Comparison of ENCODE assay signal across 1 cellular context in the genomic region with DNA sequence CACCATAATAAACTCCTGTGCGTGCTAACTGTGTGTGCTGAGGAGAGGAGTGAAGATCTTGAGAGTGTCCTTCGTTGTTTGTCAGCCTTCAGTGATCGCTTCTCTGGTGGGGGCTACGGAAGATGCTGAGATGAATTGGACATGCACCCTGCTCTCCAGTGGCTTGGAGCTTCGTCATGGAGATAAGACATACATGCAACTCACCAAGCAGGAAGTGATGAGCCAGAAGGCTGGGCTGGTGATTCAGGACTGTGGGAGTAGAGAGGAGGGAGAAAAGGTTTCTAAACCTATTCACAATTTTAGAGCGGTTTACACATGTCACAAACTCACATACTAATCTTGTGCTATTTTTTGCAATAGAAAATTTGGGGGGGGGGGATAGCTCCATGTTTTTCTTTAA.
TF ChIP-seq lines count a peak whose summit lies in the region.

No MANE protein-coding gene starts in this region.

TF ChIP-seq in endothelial cell of umbilical vein, 7 proteins besides CTCF, POLR2A, EP300 and RAD21 (continued from another document):
- no peak for TF ChIP-seq EZH2 (IDR thresholded peaks at IDR 0.05; ENCODE audit: borderline replicate concordance, low read depth, low read length, severe bottlenecking)
- TF ChIP-seq, protein P1, sequence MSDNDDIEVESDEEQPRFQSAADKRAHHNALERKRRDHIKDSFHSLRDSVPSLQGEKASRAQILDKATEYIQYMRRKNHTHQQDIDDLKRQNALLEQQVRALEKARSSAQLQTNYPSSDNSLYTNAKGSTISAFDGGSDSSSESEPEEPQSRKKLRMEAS (IDR thresholded peaks at IDR 0.05; ENCODE audit: insufficient read depth, insufficient read length), result no peak
- TF ChIP-seq JUN (IDR thresholded peaks at IDR 0.05; ENCODE audit: borderline replicate concordance, insufficient read depth, insufficient read length, low read depth), result no peak
